In genomic region chr13:101556676-101557121, GRCh38 we compare ENCODE assay signal across 1 cellular context.
TF ChIP-seq lines count a peak whose summit lies in the region.

No MANE protein-coding gene starts in this region.

TF ChIP-seq in IMR-90, 13 proteins besides CTCF, POLR2A, EP300 and RAD21 (continued from another document):
- TF ChIP-seq ELK1 (IDR thresholded peaks at IDR 0.05; ENCODE audit: borderline replicate concordance, low read depth, low read length) (no peak), FOS (IDR thresholded peaks at IDR 0.05; ENCODE audit: low read depth, low read length) (no peak), NFE2L2 (IDR thresholded peaks at IDR 0.05; ENCODE audit: low read depth, low read length) (no peak), RFX5 (IDR thresholded peaks at IDR 0.05; ENCODE audit: low read depth, low read length) (no peak), BHLHE40 (IDR thresholded peaks at IDR 0.05; ENCODE audit: low read depth, low read length) (no peak), MXI1 (IDR thresholded peaks at IDR 0.05; ENCODE audit: borderline replicate concordance, low read depth, low read length) (no peak), MAZ (IDR thresholded peaks at IDR 0.05; ENCODE audit: borderline replicate concordance, low read depth, low read length) (no peak)
TF ChIP-seq in IMR-90: peak in this region for 0.
